In genomic region chr14:105208738-105209075, GRCh38 we compare ENCODE assay signal across 19 cellular contexts. TPM values are rescaled to one million over a fixed set of nuclear protein-coding genes. Genes with fewer than 3 reads are reported as not detected.
DNase-seq lines count a peak whose midpoint lies in the region; ATAC-seq and TF ChIP-seq lines count a peak whose summit lies in the region.
"Had no signal": no experiment of that assay in that cellular context is flagged by ENCODE, and none has a peak within 500 bp of the region (broad histone marks: within the 10 kb centered on the region; RNA-seq: fewer than 3 reads in every experiment).

No MANE protein-coding gene starts in this region.

- POLR2A ChIA-PET in activated naive CD8-positive, alpha-beta T cell treated with anti-CD3 and anti-CD28 coated beads, Interleukin-2, amount 10 ng/mL, durations not matched to agents 7 days and 5 days (lab: Charles Lee): no interaction called here

- TF ChIP-seq CTCF in Calu3 (IDR thresholded peaks at IDR 0.05; ENCODE audit: unreplicated experiment) (no peak), mesothelial cell of epicardium (IDR thresholded peaks at IDR 0.05; ENCODE audit: unreplicated experiment) (no peak), upper lobe of right lung (IDR thresholded peaks at IDR 0.05) (no peak)

- DNase-seq in activated naive CD8-positive, alpha-beta T cell treated with anti-CD3 and anti-CD28 coated beads, Interleukin-2, amount 10 ng/mL, durations not matched to agents 7 days and 5 days: no peak
- DNase-seq in activated naive CD8-positive, alpha-beta T cell treated with anti-CD3 and anti-CD28 coated beads, Interleukin-2, amount 50 U/mL, for 24 hours: no peak
- no peak for DNase-seq in Calu3
- no peak for DNase-seq in mesothelial cell of epicardium (ENCODE audit: low spot score in 2 of 2, unreplicated experiment in 2 of 2)
- DNase-seq in stimulated activated naive B cell treated with anti-CD40 and anti-IgM and Interleukin-4, amounts not matched to agents 10 μg/mL and 1 μg/mL and 100 μg/mL, for 72 hours: no peak
- no peak for DNase-seq in upper lobe of right lung
- no peak for DNase-seq in SW 1271 (lab: John Stamatoyannopoulos, UW)
- no peak for DNase-seq in Ammon's horn (ENCODE audit: low spot score)
- DNase-seq: 8988T; ACHN; AML-193; CD4-positive, alpha-beta T cell; COR-L47; DMS153; DND-41; GM23248; HCEC 1CT had no signal

- H3K4me1 ChIP-seq in upper lobe of right lung: peaks cover 13% of the 10 kb centered on the region

- CTCF ChIA-PET in Calu3 (lab: Charles Lee): no interaction called here

- ATAC-seq in activated naive CD8-positive, alpha-beta T cell treated with anti-CD3 and anti-CD28 coated beads, Interleukin-2, amount 10 ng/mL, durations not matched to agents 7 days and 5 days (ENCODE audit: low read depth): no peak
- no peak for ATAC-seq in activated naive CD8-positive, alpha-beta T cell treated with anti-CD3 and anti-CD28 coated beads, Interleukin-2, amount 50 U/mL, for 24 hours
- no peak for ATAC-seq in stimulated activated naive B cell treated with anti-CD40 and anti-IgM and Interleukin-4, amounts not matched to agents 10 μg/mL and 1 μg/mL and 100 μg/mL, for 72 hours (replicated peaks)
- no peak for ATAC-seq in upper lobe of right lung
- ATAC-seq: A549 had no signal

- no TSS peak for BruUV-seq in Calu3 (replicated peaks; lab: Mats Ljungman, UMichigan)

- H3K9me3 ChIP-seq in upper lobe of right lung: no peaks in the 10 kb centered on the region
- H3K9me3 ChIP-seq: A549 had no signal

- H3K36me3 Mint-ChIP-seq in activated naive CD8-positive, alpha-beta T cell treated with anti-CD3 and anti-CD28 coated beads, Interleukin-2, amount 10 ng/mL, durations not matched to agents 7 days and 5 days: no peaks in the 10 kb centered on the region
- H3K36me3 Mint-ChIP-seq in activated naive CD8-positive, alpha-beta T cell treated with anti-CD3 and anti-CD28 coated beads, Interleukin-2, amount 50 U/mL, for 24 hours (ENCODE audit: low read depth): no peaks in the 10 kb centered on the region
- H3K36me3 Mint-ChIP-seq in Calu3 (ENCODE audit: insufficient read depth, unreplicated experiment) (peaks cover 9% of the 10 kb centered on the region), mesothelial cell of epicardium (peaks cover 2% of the 10 kb centered on the region)
- peaks cover 5 to 19% of the 10 kb centered on the region in 2 donors for H3K36me3 Mint-ChIP-seq in stimulated activated naive B cell treated with anti-CD40 and anti-IgM and Interleukin-4, amounts not matched to agents 10 μg/mL and 1 μg/mL and 100 μg/mL, for 72 hours

- H3K4me1 Mint-ChIP-seq in activated naive CD8-positive, alpha-beta T cell treated with anti-CD3 and anti-CD28 coated beads, Interleukin-2, amount 10 ng/mL, durations not matched to agents 7 days and 5 days: peaks cover 2% of the 10 kb centered on the region
- peaks cover 4% of the 10 kb centered on the region for H3K4me1 Mint-ChIP-seq in activated naive CD8-positive, alpha-beta T cell treated with anti-CD3 and anti-CD28 coated beads, Interleukin-2, amount 50 U/mL, for 24 hours
- H3K4me1 Mint-ChIP-seq in Calu3 (ENCODE audit: low read depth, unreplicated experiment) (peaks cover 7% of the 10 kb centered on the region), mesothelial cell of epicardium (no peaks in the 10 kb centered on the region)
- peaks cover 11 to 23% of the 10 kb centered on the region in 2 donors for H3K4me1 Mint-ChIP-seq in stimulated activated naive B cell treated with anti-CD40 and anti-IgM and Interleukin-4, amounts not matched to agents 10 μg/mL and 1 μg/mL and 100 μg/mL, for 72 hours
- H3K4me1 Mint-ChIP-seq: CD14-positive monocyte had no signal

- peaks cover 26% of the 10 kb centered on the region for H3K36me3 ChIP-seq in upper lobe of right lung

- H3K27me3 Mint-ChIP-seq in activated naive CD8-positive, alpha-beta T cell treated with anti-CD3 and anti-CD28 coated beads, Interleukin-2, amount 10 ng/mL, durations not matched to agents 7 days and 5 days: no peaks in the 10 kb centered on the region
- no peaks in the 10 kb centered on the region for H3K27me3 Mint-ChIP-seq in activated naive CD8-positive, alpha-beta T cell treated with anti-CD3 and anti-CD28 coated beads, Interleukin-2, amount 50 U/mL, for 24 hours
- H3K27me3 Mint-ChIP-seq in Calu3 (ENCODE audit: unreplicated experiment) (no peaks in the 10 kb centered on the region), mesothelial cell of epicardium (ENCODE audit: low read depth) (no peaks in the 10 kb centered on the region)
- H3K27me3 Mint-ChIP-seq in stimulated activated naive B cell treated with anti-CD40 and anti-IgM and Interleukin-4, amounts not matched to agents 10 μg/mL and 1 μg/mL and 100 μg/mL, for 72 hours: peaks cover 0 to 8% of the 10 kb centered on the region in 2 donors
- H3K27me3 Mint-ChIP-seq: CD4-positive, alpha-beta T cell had no signal

- H3K9me3 Mint-ChIP-seq in activated naive CD8-positive, alpha-beta T cell treated with anti-CD3 and anti-CD28 coated beads, Interleukin-2, amount 10 ng/mL, durations not matched to agents 7 days and 5 days: no peaks in the 10 kb centered on the region
- H3K9me3 Mint-ChIP-seq in activated naive CD8-positive, alpha-beta T cell treated with anti-CD3 and anti-CD28 coated beads, Interleukin-2, amount 50 U/mL, for 24 hours: no peaks in the 10 kb centered on the region
- H3K9me3 Mint-ChIP-seq in Calu3 (ENCODE audit: low read depth, unreplicated experiment) (no peaks in the 10 kb centered on the region), mesothelial cell of epicardium (no peaks in the 10 kb centered on the region)
- no peaks in the 10 kb centered on the region for H3K9me3 Mint-ChIP-seq in stimulated activated naive B cell treated with anti-CD40 and anti-IgM and Interleukin-4, amounts not matched to agents 10 μg/mL and 1 μg/mL and 100 μg/mL, for 72 hours
- H3K9me3 Mint-ChIP-seq: CD14-positive monocyte; CD4-positive, alpha-beta T cell had no signal

- no peak overlapping the region for H3K4me3 Mint-ChIP-seq in activated naive CD8-positive, alpha-beta T cell treated with anti-CD3 and anti-CD28 coated beads, Interleukin-2, amount 10 ng/mL, durations not matched to agents 7 days and 5 days
- H3K4me3 Mint-ChIP-seq in activated naive CD8-positive, alpha-beta T cell treated with anti-CD3 and anti-CD28 coated beads, Interleukin-2, amount 50 U/mL, for 24 hours: no peak overlapping the region
- H3K4me3 Mint-ChIP-seq in Calu3 (ENCODE audit: low read depth, unreplicated experiment) (no peak overlapping the region), mesothelial cell of epicardium (no peak overlapping the region)
- H3K4me3 Mint-ChIP-seq in stimulated activated naive B cell treated with anti-CD40 and anti-IgM and Interleukin-4, amounts not matched to agents 10 μg/mL and 1 μg/mL and 100 μg/mL, for 72 hours: no peak overlapping the region
- H3K4me3 Mint-ChIP-seq: CD14-positive monocyte; CD4-positive, alpha-beta T cell had no signal

- peak overlapping the region; percentile 60 for H3K27ac Mint-ChIP-seq in activated naive CD8-positive, alpha-beta T cell treated with anti-CD3 and anti-CD28 coated beads, Interleukin-2, amount 10 ng/mL, durations not matched to agents 7 days and 5 days
- no peak overlapping the region for H3K27ac Mint-ChIP-seq in activated naive CD8-positive, alpha-beta T cell treated with anti-CD3 and anti-CD28 coated beads, Interleukin-2, amount 50 U/mL, for 24 hours
- H3K27ac Mint-ChIP-seq in Calu3 (ENCODE audit: unreplicated experiment) (peak overlapping the region; percentile 42), mesothelial cell of epicardium (peak overlapping the region; percentile 53)
- peak overlapping the region; percentile 31 for H3K27ac Mint-ChIP-seq in stimulated activated naive B cell treated with anti-CD40 and anti-IgM and Interleukin-4, amounts not matched to agents 10 μg/mL and 1 μg/mL and 100 μg/mL, for 72 hours
- H3K27ac Mint-ChIP-seq: CD4-positive, alpha-beta T cell had no signal

- H3K4me3 ChIP-seq in upper lobe of right lung: no peak overlapping the region
- H3K4me3 ChIP-seq: A549, GM23248 had no signal

- intact Hi-C loops in Calu3 (cut with micrococcal nuclease; ENCODE audit: unreplicated experiment) (no loop called here), upper lobe of right lung (cut with DNase I) (loop anchor here (10.0 kb wide), 1 partner anchor 76 kb away; no protein-coding TSS in a partner anchor)

- no peak overlapping the region for H3K27ac ChIP-seq in upper lobe of right lung
- H3K27ac ChIP-seq: A549, GM23248 had no signal

- no peaks in the 10 kb centered on the region for H3K27me3 ChIP-seq in upper lobe of right lung

RNA-seq across cellular contexts. Expression of gene NUDT14, which starts 27.6 kb away (rescaled TPM):
- total RNA-seq in activated naive CD8-positive, alpha-beta T cell treated with anti-CD3 and anti-CD28 coated beads, Interleukin-2, amount 10 ng/mL, durations not matched to agents 7 days and 5 days: 10 to 100 TPM; 23.3 to 28.0 TPM
- total RNA-seq in Calu3 (2022) (38.0 TPM in 2 replicates), mesothelial cell of epicardium (68.4 to 75.0 TPM (median 71.3 TPM) in 3 replicates), upper lobe of right lung (59.1 TPM)

RNA-seq across cellular contexts. Expression of gene BTBD6, which starts 39.6 kb away (rescaled TPM):
- 10 to 100 TPM; 49.6 to 51.3 TPM for total RNA-seq in activated naive CD8-positive, alpha-beta T cell treated with anti-CD3 and anti-CD28 coated beads, Interleukin-2, amount 10 ng/mL, durations not matched to agents 7 days and 5 days
- total RNA-seq in Calu3 (2022) (29.7 and 30.1 TPM in 2 replicates), mesothelial cell of epicardium (38.4 to 41.2 TPM (median 39.8 TPM) in 3 replicates), upper lobe of right lung (51.3 TPM)

RNA-seq across cellular contexts. Expression of gene JAG2, which starts 40.1 kb away (rescaled TPM):
- total RNA-seq in activated naive CD8-positive, alpha-beta T cell treated with anti-CD3 and anti-CD28 coated beads, Interleukin-2, amount 10 ng/mL, durations not matched to agents 7 days and 5 days: 1 to 10 TPM; 1.8 to 3.2 TPM
- 13.8 and 17.6 TPM in 2 replicates for total RNA-seq in Calu3 (2022)
- total RNA-seq in mesothelial cell of epicardium: 33.7 to 38.9 TPM (median 33.9 TPM) in 3 replicates
- total RNA-seq in upper lobe of right lung: 31.2 TPM
